In genomic region chr20:34710861-34711574, GRCh38 we compare ENCODE assay signal across 10 cellular contexts. TPM values are rescaled to one million over a fixed set of nuclear protein-coding genes. Genes with fewer than 3 reads are reported as not detected.
DNase-seq lines count a peak whose midpoint lies in the region; ATAC-seq, FAIRE-seq and TF ChIP-seq lines count a peak whose summit lies in the region.
"Had no signal": no experiment of that assay in that cellular context is flagged by ENCODE, and none has a peak within 500 bp of the region (broad histone marks: within the 10 kb centered on the region; RNA-seq: fewer than 3 reads in every experiment).

No MANE protein-coding gene starts in this region.

- H3K4me1 ChIP-seq in H1 (replicated peaks in 1 of 4; ENCODE audit: control insufficient read depth in 3 of 4, insufficient read depth in 4 of 4, low read length in 3 of 4): peaks cover 0 to 4% (median 1%) of the 10 kb centered on the region in 4 experiments; a peak in 3 of 7 replicates

- H3K9me3 Mint-ChIP-seq in activated CD4-positive, alpha-beta T cell treated with anti-CD3 and anti-CD28 coated beads, Interleukin-2, amount 10 ng/mL, durations not matched to agents 7 days and 5 days: no peaks in the 10 kb centered on the region
- H3K9me3 Mint-ChIP-seq in stimulated activated naive B cell treated with anti-CD40 and anti-IgM and Interleukin-4, amounts not matched to agents 10 μg/mL and 1 μg/mL and 100 μg/mL, for 72 hours: no peaks in the 10 kb centered on the region

- WGBS in H1 (ENCODE audit: extremely low coverage in 1 of 2, insufficient coverage in 1 of 2, insufficient read length in 1 of 2, insufficient replicate concordance in 2 of 2, low coverage in 1 of 2, low lambda C conversion rate in 2 of 2, missing lambda C conversion rate in 1 of 2), 2 experiments: 78% methylated on average over 9 of the region's 9 CpGs; no CpG with 5 or more reads in 1 of the 2 experiments

- no peak overlapping the region for H3K56ac ChIP-seq in H1 (replicated peaks; ENCODE audit: insufficient read length, low read depth, low read length)

- no peak for TF ChIP-seq CTCF in RWPE1 (conservative IDR thresholded peaks at IDR 0.05; ENCODE audit: low read depth)
- TF ChIP-seq CTCF in H1 (IDR thresholded peaks at IDR 0.05; ENCODE audit: control extremely low read depth in 1 of 3, insufficient read depth in 1 of 3, low read depth in 1 of 3, low read length in 3 of 3): no peak

- H3K4me3 Mint-ChIP-seq in activated CD4-positive, alpha-beta T cell treated with anti-CD3 and anti-CD28 coated beads, Interleukin-2, amount 10 ng/mL, durations not matched to agents 7 days and 5 days: peak overlapping the region; percentile 74
- peak overlapping the region; percentile 79 to 84 for H3K4me3 Mint-ChIP-seq in stimulated activated naive B cell treated with anti-CD40 and anti-IgM and Interleukin-4, amounts not matched to agents 10 μg/mL and 1 μg/mL and 100 μg/mL, for 72 hours

- peak overlapping the region in 1 of 2 experiments; percentile 80; a peak in 2 of 4 replicates for H3K4me2 ChIP-seq in H1 (ENCODE audit: insufficient read depth in 1 of 2, low read depth in 2 of 2, low read length in 2 of 2)

- no peak overlapping the region for H2BK120ac ChIP-seq in H1 (replicated peaks; ENCODE audit: low read depth, low read length)

- H3K4me3 ChIP-seq in H1 (ENCODE audit: extremely low read depth in 1 of 4, insufficient read depth in 2 of 4, low read depth in 3 of 4, low read length in 4 of 4): no peak overlapping the region; a peak in 1 of 8 replicates

- H4K91ac ChIP-seq in H1 (replicated peaks; ENCODE audit: insufficient read length, low read length): no peak overlapping the region

- no peaks in the 10 kb centered on the region for H3K36me3 ChIP-seq in H1 (ENCODE audit: control insufficient read depth in 2 of 4, insufficient read depth in 4 of 4, low read length in 3 of 4)

- H2AK5ac ChIP-seq in H1 (ENCODE audit: low read depth, low read length): no peak overlapping the region

- FAIRE-seq in H1 (lab: Jason Lieb, UNC): no peak
- FAIRE-seq: GM18507 had no signal

- H2BK20ac ChIP-seq in H1 (ENCODE audit: low read length): no peak overlapping the region

- H2AFZ ChIP-seq in H1 (ENCODE audit: low read length): no peak overlapping the region

- H3K9me3 ChIP-seq in H1 (ENCODE audit: insufficient read depth in 2 of 2, low read depth in 1 of 2, low read length in 1 of 2): no peaks in the 10 kb centered on the region

- DNase-seq in activated CD4-positive, alpha-beta T cell treated with anti-CD3 and anti-CD28 coated beads, Interleukin-2, amount 10 ng/mL, durations not matched to agents 7 days and 5 days: no peak
- no peak for DNase-seq in activated CD4-positive, alpha-beta T cell treated with anti-CD3 and anti-CD28 coated beads, Interleukin-2, amount 50 U/mL, for 4 hours
- DNase-seq in RWPE1 (ENCODE audit: low spot score) (no peak), H1 (ENCODE audit: low read depth in 1 of 2, low spot score in 2 of 2) (no peak), NCI-H526 treated with DMSO at 0.1 percent for 48 hours (lab: John Stamatoyannopoulos, UW) (no peak), NCI-H226 (no peak)
- DNase-seq in stimulated activated naive B cell treated with anti-CD40 and anti-IgM and Interleukin-4, amounts not matched to agents 10 μg/mL and 1 μg/mL and 100 μg/mL, for 72 hours: no peak
- DNase-seq: NCI-H2029 treated with DMSO at 0.1 percent for 48 hours had no signal

- peaks cover 12% of the 10 kb centered on the region; the same call in 1 of the 2 replicates for H3K23me2 ChIP-seq in H1 (ENCODE audit: low read depth, low read length)

- no peaks in the 10 kb centered on the region for H3K79me2 ChIP-seq in H1 (ENCODE audit: control insufficient read depth in 1 of 2, insufficient read depth in 2 of 2, low read length in 2 of 2)

- peaks cover 10% of the 10 kb centered on the region for H3K27me3 Mint-ChIP-seq in activated CD4-positive, alpha-beta T cell treated with anti-CD3 and anti-CD28 coated beads, Interleukin-2, amount 10 ng/mL, durations not matched to agents 7 days and 5 days
- peaks cover 0 to 4% of the 10 kb centered on the region in 2 donors for H3K27me3 Mint-ChIP-seq in stimulated activated naive B cell treated with anti-CD40 and anti-IgM and Interleukin-4, amounts not matched to agents 10 μg/mL and 1 μg/mL and 100 μg/mL, for 72 hours

- no peak overlapping the region for H3K18ac ChIP-seq in H1 (ENCODE audit: extremely low read depth, low read length)

- TF ChIP-seq EP300 in H1 (IDR thresholded peaks at IDR 0.05; ENCODE audit: borderline replicate concordance in 1 of 2, low read depth in 2 of 2, low read length in 2 of 2): no peak

- H3K79me1 ChIP-seq in H1 (ENCODE audit: low read depth, low read length): no peaks in the 10 kb centered on the region

- POLR2A ChIA-PET in activated CD4-positive, alpha-beta T cell treated with anti-CD3 and anti-CD28 coated beads, Interleukin-2, amount 10 ng/mL, durations not matched to agents 7 days and 5 days (lab: Charles Lee): no interaction called here
- POLR2A ChIA-PET in RWPE1 (lab: Yijun Ruan, JAX; ENCODE audit: low non-redundant PET) (no interaction called here), H1 (lab: Charles Lee; ENCODE audit: partially characterized antibody) (interaction anchor here (0.6 to 1.4 kb wide), 3 partner anchors 167 to 270 kb away, joined by 3 read pairs; no protein-coding TSS in a partner anchor)

- CTCF ChIA-PET in activated CD4-positive, alpha-beta T cell treated with anti-CD3 and anti-CD28 coated beads, Interleukin-2, amount 10 ng/mL, durations not matched to agents 7 days and 5 days (lab: Charles Lee): interaction anchor here (0.6 to 2.4 kb wide), 5 partner anchors 9 to 398 kb away, joined by 3 to 8 read pairs (median 3); no protein-coding TSS in a partner anchor
- CTCF ChIA-PET in RWPE1 (lab: Yijun Ruan, JAX) (interaction anchor here (0.5 to 1.0 kb wide), 2 partner anchors 19 to 1148 kb away, joined by 3 read pairs; no protein-coding TSS in a partner anchor), H1 (lab: Charles Lee; ENCODE audit: partially characterized antibody) (interaction anchor here (0.6 to 6.5 kb wide), 6 partner anchors 9 to 398 kb away, joined by 3 to 48 read pairs (median 3); no protein-coding TSS in a partner anchor)

- no peak overlapping the region for H3K9ac ChIP-seq in H1 (replicated peaks in 1 of 4; ENCODE audit: extremely low read depth in 1 of 4, low read depth in 3 of 4, low read length in 3 of 4)

- H2BK5ac ChIP-seq in H1 (ENCODE audit: low read depth, low read length): no peak overlapping the region

- no peak overlapping the region for H3K23ac ChIP-seq in H1 (ENCODE audit: insufficient read length)

- H3K14ac ChIP-seq in H1 (ENCODE audit: insufficient read length): no peak overlapping the region

- peaks cover 9 to 28% (median 21%) of the 10 kb centered on the region in 4 experiments for H3K27me3 ChIP-seq in H1 (replicated peaks in 1 of 4; ENCODE audit: control insufficient read depth in 3 of 4, extremely low read depth in 1 of 4, insufficient read depth in 3 of 4, low read length in 3 of 4)

- peaks cover 26% of the 10 kb centered on the region for H3K4me1 Mint-ChIP-seq in activated CD4-positive, alpha-beta T cell treated with anti-CD3 and anti-CD28 coated beads, Interleukin-2, amount 10 ng/mL, durations not matched to agents 7 days and 5 days
- peaks cover 22 to 35% of the 10 kb centered on the region in 2 donors for H3K4me1 Mint-ChIP-seq in stimulated activated naive B cell treated with anti-CD40 and anti-IgM and Interleukin-4, amounts not matched to agents 10 μg/mL and 1 μg/mL and 100 μg/mL, for 72 hours

- TF ChIP-seq RAD21 in H1 (IDR thresholded peaks at IDR 0.05 in 1 of 2, conservative IDR thresholded peaks at IDR 0.05 in 1 of 2; ENCODE audit: low read depth in 2 of 2, low read length in 2 of 2): no peak

- peak overlapping the region; percentile 90 for H3K27ac ChIP-seq in RWPE1
- H3K27ac ChIP-seq in H1 (ENCODE audit: low read depth, low read length): no peak overlapping the region

- peaks cover 0 to 8% of the 10 kb centered on the region in 2 experiments for H4K20me1 ChIP-seq in H1 (replicated peaks in 1 of 2; ENCODE audit: control insufficient read depth in 1 of 2, insufficient read depth in 2 of 2, low read length in 2 of 2)

- H4K8ac ChIP-seq in H1 (ENCODE audit: extremely low read depth, insufficient read depth, low read length): peak overlapping the region; percentile 22

- no peak overlapping the region for H2BK15ac ChIP-seq in H1 (ENCODE audit: low read length)

- H3K27ac Mint-ChIP-seq in activated CD4-positive, alpha-beta T cell treated with anti-CD3 and anti-CD28 coated beads, Interleukin-2, amount 10 ng/mL, durations not matched to agents 7 days and 5 days: no peak overlapping the region
- H3K27ac Mint-ChIP-seq in stimulated activated naive B cell treated with anti-CD40 and anti-IgM and Interleukin-4, amounts not matched to agents 10 μg/mL and 1 μg/mL and 100 μg/mL, for 72 hours: no peak overlapping the region

- H3K4ac ChIP-seq in H1 (replicated peaks; ENCODE audit: insufficient read length, low read depth, low read length): no peak overlapping the region

- no peak overlapping the region for H2BK12ac ChIP-seq in H1 (ENCODE audit: low read depth, low read length)

- H3K36me3 Mint-ChIP-seq in activated CD4-positive, alpha-beta T cell treated with anti-CD3 and anti-CD28 coated beads, Interleukin-2, amount 10 ng/mL, durations not matched to agents 7 days and 5 days (ENCODE audit: low read depth): peaks cover 9% of the 10 kb centered on the region
- H3K36me3 Mint-ChIP-seq in stimulated activated naive B cell treated with anti-CD40 and anti-IgM and Interleukin-4, amounts not matched to agents 10 μg/mL and 1 μg/mL and 100 μg/mL, for 72 hours: peaks cover 16 to 29% of the 10 kb centered on the region in 2 donors

- H4K5ac ChIP-seq in H1 (ENCODE audit: insufficient read length, low read depth, low read length): no peak overlapping the region

- ATAC-seq in stimulated activated naive B cell treated with anti-CD40 and anti-IgM and Interleukin-4, amounts not matched to agents 10 μg/mL and 1 μg/mL and 100 μg/mL, for 72 hours (replicated peaks): no peak
- ATAC-seq in GM21528 (IDR thresholded peaks at IDR 0.05; ENCODE audit: low FRiP score, unreplicated experiment): no peak

- TF ChIP-seq POLR2A in H1 (IDR thresholded peaks at IDR 0.05; ENCODE audit: control extremely low read depth in 1 of 2, low read depth in 2 of 2, low read length in 2 of 2): no peak

RNA-seq across cellular contexts. Expression of gene TP53INP2, which starts 6.9 kb away (rescaled TPM):
- 1 to 10 TPM; 1.3 to 2.6 TPM for total RNA-seq in activated CD4-positive, alpha-beta T cell treated with anti-CD3 and anti-CD28 coated beads, Interleukin-2, amount 10 ng/mL, durations not matched to agents 7 days and 5 days
- total RNA-seq in H1 (2021; fragmentation: NEBNext Ultra II Directional; extraction: Animal tissue kit (Norgen Biotek cat#: 25700)): 4.5 and 4.8 TPM in 2 replicates
- polyA plus RNA-seq in H1 (2011; rRNA removed): 2.4 and 2.9 TPM in 2 replicates
- polyA plus RNA-seq in H1 (2011; cell fraction: cytosol; rRNA removed): 1.3 TPM
- polyA plus RNA-seq in H1 (2011; cell fraction: nucleus; rRNA removed): 2.2 TPM
- polyA plus RNA-seq in H1 (2012, experiment 1 of 2): 2.9 to 5.4 TPM (median 4.0 TPM) in 4 replicates
- 4.6 TPM for polyA plus RNA-seq in H1 (2012, experiment 2 of 2)
- polyA plus RNA-seq in H1 (2013, experiment 1 of 2): 4.5 TPM
- polyA plus RNA-seq in H1 (2013, experiment 2 of 2): 4.8 TPM
- polyA minus RNA-seq in H1 (2011; rRNA and poly(A)+ RNA removed): 1.3 and 2.4 TPM in 2 replicates
- polyA minus RNA-seq in H1 (2011; cell fraction: cytosol; rRNA and poly(A)+ RNA removed): 2.3 TPM
- 2.4 TPM for polyA minus RNA-seq in H1 (2011; cell fraction: nucleus; rRNA and poly(A)+ RNA removed)

RNA-seq across cellular contexts. Expression of gene PIGU, which starts 34.1 kb away (rescaled TPM):
- total RNA-seq in activated CD4-positive, alpha-beta T cell treated with anti-CD3 and anti-CD28 coated beads, Interleukin-2, amount 10 ng/mL, durations not matched to agents 7 days and 5 days: 10 to 100 TPM; 18.7 to 21.6 TPM
- total RNA-seq in H1 (2021; fragmentation: NEBNext Ultra II Directional; extraction: Animal tissue kit (Norgen Biotek cat#: 25700)): 27.9 and 28.3 TPM in 2 replicates
- 80.9 and 117 TPM in 2 replicates for polyA plus RNA-seq in H1 (2011; rRNA removed)
- polyA plus RNA-seq in H1 (2011; cell fraction: cytosol; rRNA removed): 64.1 TPM
- 33.7 TPM for polyA plus RNA-seq in H1 (2011; cell fraction: nucleus; rRNA removed)
- polyA plus RNA-seq in H1 (2012, experiment 1 of 2): 31.2 to 32.5 TPM (median 31.9 TPM) in 4 replicates
- polyA plus RNA-seq in H1 (2012, experiment 2 of 2): 32.1 TPM
- polyA plus RNA-seq in H1 (2013, experiment 1 of 2): 72.9 TPM
- polyA plus RNA-seq in H1 (2013, experiment 2 of 2): 73.5 TPM
- 73.7 and 78.8 TPM in 2 replicates for polyA minus RNA-seq in H1 (2011; rRNA and poly(A)+ RNA removed)
- 20.8 TPM for polyA minus RNA-seq in H1 (2011; cell fraction: cytosol; rRNA and poly(A)+ RNA removed)
- 27.6 TPM for polyA minus RNA-seq in H1 (2011; cell fraction: nucleus; rRNA and poly(A)+ RNA removed)
